ENCODE assay signal across 1 cellular context in the genomic region with DNA sequence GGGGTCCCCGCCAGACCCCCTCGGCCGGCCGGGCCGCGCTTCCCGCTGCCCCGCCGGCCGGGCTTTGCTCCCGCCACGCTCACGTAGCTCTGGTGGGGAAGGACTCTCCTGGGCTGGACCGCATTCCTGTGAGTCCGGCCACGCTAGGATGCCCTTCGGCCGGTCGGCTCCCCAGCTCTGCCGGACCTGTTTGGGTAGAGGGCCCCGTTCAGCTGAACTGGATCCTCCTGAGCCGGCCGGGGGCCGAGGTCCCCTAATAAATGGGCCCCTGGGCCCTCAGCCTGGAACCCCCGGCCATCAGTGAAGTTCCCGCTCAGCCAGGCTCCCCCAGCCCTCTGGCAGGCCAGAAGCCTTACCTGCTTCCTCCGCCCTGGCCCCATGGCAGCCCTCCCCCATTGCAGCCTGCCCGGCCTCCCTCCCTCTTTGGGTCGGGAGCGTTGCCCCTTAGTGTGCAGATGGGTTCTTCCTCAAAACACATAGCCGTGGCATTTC.
TF ChIP-seq lines count a peak whose summit lies in the region.

No MANE protein-coding gene starts in this region.

TF ChIP-seq in HEK293, 187 proteins besides CTCF, POLR2A, EP300 and RAD21 (continued from another document):
- peak; percentile 62; the same call in 1 of the 2 replicates for TF ChIP-seq PRDM10 (tag by site-specific recombination; IDR thresholded peaks at IDR 0.05)
- TF ChIP-seq ZNF350 (tag by site-specific recombination; IDR thresholded peaks at IDR 0.05), result no peak
- 0 out of 2 replicates have a peak, but pooled peaks have one; percentile 9 for TF ChIP-seq KLF10 (tag by site-specific recombination; IDR thresholded peaks at IDR 0.05)
